7 cellular contexts compared by ENCODE assay signal in genomic region chr4:27338530-27338929, GRCh38.
"Had no signal": no experiment of that assay in that cellular context is flagged by ENCODE, and none has a peak within 500 bp of the region (broad histone marks: within the 10 kb centered on the region; RNA-seq: fewer than 3 reads in every experiment).

No MANE protein-coding gene starts in this region.

- H3K4me3 ChIP-seq: GM23338 had no signal

- DNase-seq: H9, HCEC 1CT, KG1 had no signal

- ATAC-seq: GM23338 had no signal

- H3K27ac ChIP-seq: HL-60 had no signal

- H2AFZ ChIP-seq: GM23338 had no signal

- FAIRE-seq: H1, H54 had no signal

- H3K4me2 ChIP-seq: GM23338 had no signal
